ENCODE assay signal across 8 cellular contexts in the genomic region with DNA sequence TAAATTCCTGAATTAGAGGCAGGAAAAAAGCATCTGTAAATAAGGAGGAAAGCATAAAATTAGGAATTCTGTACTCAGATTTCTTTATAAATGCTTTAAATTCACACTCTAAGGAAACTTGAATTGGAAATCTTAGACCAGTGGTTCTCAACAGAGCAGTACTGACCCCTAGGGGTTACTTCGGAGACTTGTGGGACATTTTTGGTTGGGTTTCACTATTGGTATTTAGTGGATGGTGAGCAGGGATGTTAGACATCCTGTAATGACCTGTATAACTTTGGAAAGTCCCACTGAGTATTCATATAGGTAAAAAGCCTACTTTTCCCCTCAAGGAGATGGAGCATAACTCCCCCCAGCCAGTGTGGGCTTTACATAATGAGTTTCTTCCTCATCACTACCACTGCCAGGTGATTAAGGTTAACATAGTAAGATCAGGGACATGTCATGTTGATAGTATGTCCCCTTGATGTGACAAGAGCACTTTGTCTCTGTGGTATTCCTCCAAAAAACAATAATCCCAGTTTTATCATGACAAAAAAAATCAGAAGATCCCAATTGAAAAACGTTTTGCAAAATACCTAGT. TPM values are rescaled to one million over a fixed set of nuclear protein-coding genes. Genes with fewer than 3 reads are reported as not detected.
A peak's percentile ranks its signal among the peaks of the same experiment; 100 is the strongest.
DNase-seq lines count a peak whose midpoint lies in the region; ATAC-seq and TF ChIP-seq lines count a peak whose summit lies in the region.

No MANE protein-coding gene starts in this region.

- WGBS in SK-N-SH (ENCODE audit: low lambda C conversion rate), result 3% methylated on average over 2 of the region's 2 CpGs
- 0 to 15% methylated on average over 1 to 2 of the region's 2 CpGs for WGBS in transverse colon (ENCODE audit: low coverage in 1 of 2), 2 donors

- no peak overlapping the region for H3K9ac ChIP-seq in SK-N-SH

- no peak overlapping the region for H3K27ac Mint-ChIP-seq in central memory CD8-positive, alpha-beta T cell (ENCODE audit: low read depth)

- peaks cover 3% of the 10 kb centered on the region for H3K36me3 Mint-ChIP-seq in central memory CD8-positive, alpha-beta T cell (ENCODE audit: insufficient read depth)

- peak; percentile 17 for DNase-seq in activated CD8-positive, alpha-beta memory T cell treated with anti-CD3 and anti-CD28 coated beads, Interleukin-2, amount 50 U/mL, for 4 hours
- no peak for DNase-seq in activated CD8-positive, alpha-beta memory T cell treated with anti-CD3 and anti-CD28 coated beads, Interleukin-2, amount 50 U/mL, for 48 hours
- peak; percentile 74 to 87 for DNase-seq in Kasumi-1 (lab: John Stamatoyannopoulos, UW)
- peak; percentile 68 for DNase-seq in SK-N-SH
- DNase-seq in central memory CD8-positive, alpha-beta T cell (ENCODE audit: low spot score in 2 of 2), result peak in 1 of 2 donors; percentile 10
- no peak for DNase-seq in left lobe of liver (ENCODE audit: low spot score)
- peak; percentile 18 for DNase-seq in transverse colon

- no peak for TF ChIP-seq POLR2A in transverse colon (IDR thresholded peaks at IDR 0.05)

- POLR2A ChIA-PET in SK-N-SH (lab: Yijun Ruan, JAX), result no interaction called here

- no peaks in the 10 kb centered on the region for H3K27me3 Mint-ChIP-seq in central memory CD8-positive, alpha-beta T cell

- TF ChIP-seq CTCF in SK-N-SH (IDR thresholded peaks at IDR 0.05) (peak; percentile 85), transverse colon (IDR thresholded peaks at IDR 0.05) (peak; percentile 55 to 74 (median 63))

- H3F3A ChIP-seq in SK-N-SH (replicated peaks; ENCODE audit: insufficient read depth), result peaks cover 17% of the 10 kb centered on the region

- in situ Hi-C loops in transverse colon (cut with MboI; ENCODE audit: low pct_ligation_motif_present in 1 of 4, low pct_unique_long_range_greater_than_20kb in 1 of 4, low sequenced_read_pairs in 3 of 4), result no loop called here

- H3K4me3 ChIP-seq in SK-N-SH (ENCODE audit: low read depth in 2 of 2, low read length in 1 of 2), result no peak overlapping the region
- H3K4me3 ChIP-seq in transverse colon, result no peak overlapping the region

- ATAC-seq in GM21717 (IDR thresholded peaks at IDR 0.05; ENCODE audit: unreplicated experiment) (peak; percentile 90), left lobe of liver (peak; percentile 93)
- ATAC-seq in central memory CD8-positive, alpha-beta T cell (replicated peaks; ENCODE audit: extremely low read depth, poor library complexity, severe bottlenecking), result peak; percentile 62

- H3K79me2 ChIP-seq in SK-N-SH (ENCODE audit: insufficient read depth), result no peaks in the 10 kb centered on the region

- H3K9me3 ChIP-seq in SK-N-SH, result no peaks in the 10 kb centered on the region
- no peaks in the 10 kb centered on the region for H3K9me3 ChIP-seq in transverse colon

- H3K4me2 ChIP-seq in SK-N-SH, result no peak overlapping the region

- no peak overlapping the region for H3K4me3 Mint-ChIP-seq in central memory CD8-positive, alpha-beta T cell

- H3K9me3 Mint-ChIP-seq in central memory CD8-positive, alpha-beta T cell, result no peaks in the 10 kb centered on the region

- TF ChIP-seq EP300 in SK-N-SH (IDR thresholded peaks at IDR 0.05; ENCODE audit: borderline replicate concordance in 1 of 2, low read depth in 1 of 2, low read length in 1 of 2), result no peak
- no peak for TF ChIP-seq EP300 in transverse colon (IDR thresholded peaks at IDR 0.05; ENCODE audit: low read depth)

- CTCF ChIA-PET in SK-N-SH (lab: Yijun Ruan, JAX), result interaction anchor here (1.2 kb wide), 1 partner anchor 10 kb away, joined by 3 read pairs; no protein-coding TSS in a partner anchor

- intact Hi-C loops in transverse colon (cut with DNase I; ENCODE audit: low total_unique reads), result no loop called here

- H2AFZ ChIP-seq in SK-N-SH (ENCODE audit: low read depth), result no peak overlapping the region

- no peaks in the 10 kb centered on the region for H3K4me1 ChIP-seq in SK-N-SH (ENCODE audit: control insufficient read depth in 1 of 2, insufficient read depth in 2 of 2, low read depth in 1 of 2, low read length in 1 of 2)
- H3K4me1 ChIP-seq in transverse colon, result no peaks in the 10 kb centered on the region

- no peaks in the 10 kb centered on the region for H3K4me1 Mint-ChIP-seq in central memory CD8-positive, alpha-beta T cell

- H3K36me3 ChIP-seq in SK-N-SH (replicated peaks in 1 of 2; ENCODE audit: control insufficient read depth in 1 of 2, insufficient read depth in 2 of 2, low read length in 1 of 2) (peaks cover 23 to 27% of the 10 kb centered on the region in 2 experiments), transverse colon (no peaks in the 10 kb centered on the region)

- no peaks in the 10 kb centered on the region for H3K27me3 ChIP-seq in SK-N-SH (ENCODE audit: insufficient read depth)
- H3K27me3 ChIP-seq in transverse colon, result no peaks in the 10 kb centered on the region

- H3K9me2 ChIP-seq in SK-N-SH, result no peaks in the 10 kb centered on the region

- H3K27ac ChIP-seq in SK-N-SH (ENCODE audit: low read depth in 2 of 2, low read length in 1 of 2) (no peak overlapping the region), transverse colon (no peak overlapping the region)

- peak; percentile 81 for TF ChIP-seq RAD21 in SK-N-SH (IDR thresholded peaks at IDR 0.05; ENCODE audit: low read length)

- no peaks in the 10 kb centered on the region for H4K20me1 ChIP-seq in SK-N-SH (ENCODE audit: insufficient read depth)

TF ChIP-seq in SK-N-SH, 30 proteins besides CTCF, POLR2A, EP300 and RAD21:
- TF ChIP-seq, protein P1, sequence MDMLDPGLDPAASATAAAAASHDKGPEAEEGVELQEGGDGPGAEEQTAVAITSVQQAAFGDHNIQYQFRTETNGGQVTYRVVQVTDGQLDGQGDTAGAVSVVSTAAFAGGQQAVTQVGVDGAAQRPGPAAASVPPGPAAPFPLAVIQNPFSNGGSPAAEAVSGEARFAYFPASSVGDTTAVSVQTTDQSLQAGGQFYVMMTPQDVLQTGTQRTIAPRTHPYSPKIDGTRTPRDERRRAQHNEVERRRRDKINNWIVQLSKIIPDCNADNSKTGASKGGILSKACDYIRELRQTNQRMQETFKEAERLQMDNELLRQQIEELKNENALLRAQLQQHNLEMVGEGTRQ (IDR thresholded peaks at IDR 0.05; ENCODE audit: borderline replicate concordance, low read depth, low read length), result no peak
- TF ChIP-seq TCF12 (IDR thresholded peaks at IDR 0.05), result no peak
- TF ChIP-seq SMC3 (IDR thresholded peaks at IDR 0.05; ENCODE audit: low read depth, low read length), result peak; percentile 39; the same call in 1 of the 2 replicates
- no peak for TF ChIP-seq RFX5 (IDR thresholded peaks at IDR 0.05; ENCODE audit: low read length)
- no peak for TF ChIP-seq JUND (IDR thresholded peaks at IDR 0.05)

RNA-seq across cellular contexts. Expression of a gene that starts 31.0 kb away (rescaled TPM):
- 47.1 and 56.6 TPM in 2 replicates for polyA plus RNA-seq in SK-N-SH (2012; rRNA removed)
- 82.5 and 99.4 TPM in 2 replicates for polyA plus RNA-seq in SK-N-SH (2012; cell fraction: cytosol; rRNA removed)
- polyA plus RNA-seq in SK-N-SH (2012; cell fraction: nucleus; rRNA removed), result 9.5 and 23.0 TPM in 2 replicates
- 36.7 TPM for total RNA-seq in left lobe of liver
- total RNA-seq in transverse colon, result 10 to 100 TPM; 15.3 to 56.1 (median 36.6) TPM

RNA-seq across cellular contexts. Expression of a gene that starts 32.2 kb away (rescaled TPM):
- polyA plus RNA-seq in SK-N-SH (2012; rRNA removed), result 2.2 and 3.2 TPM in 2 replicates
- 1.8 and 2.2 TPM in 2 replicates for polyA plus RNA-seq in SK-N-SH (2012; cell fraction: cytosol; rRNA removed)
- polyA plus RNA-seq in SK-N-SH (2012; cell fraction: nucleus; rRNA removed), result 3.1 and 3.6 TPM in 2 replicates
- total RNA-seq in left lobe of liver (4.7 TPM), transverse colon (10 to 100 TPM in 3 of 4 donors, 1 to 10 TPM in 1; 8.6 to 34.1 (median 30.8) TPM)

RNA-seq across cellular contexts. Expression of a gene that starts 43.1 kb away (rescaled TPM):
- under 0.01 TPM in 1 of 2 replicates, not detected in the other for polyA plus RNA-seq in SK-N-SH (2012; rRNA removed)
- polyA plus RNA-seq in SK-N-SH (2012; cell fraction: cytosol; rRNA removed), result not detected in 2 replicates
- polyA plus RNA-seq in SK-N-SH (2012; cell fraction: nucleus; rRNA removed), result under 0.01 TPM in 2 replicates
- 0.03 TPM for total RNA-seq in left lobe of liver
- total RNA-seq in transverse colon, result under 1 TPM in 1 of 4 donors, not detected in 3; 0.16 TPM

Comparison
In these comparisons a context has a peak if more than half of its experiments do, and no peak if none do; other contexts are left out.
1. DNase-seq: peak in activated CD8-positive, alpha-beta memory T cell treated with anti-CD3 and anti-CD28 coated beads, Interleukin-2, amount 50 U/mL, for 4 hours (single experiment), Kasumi-1 (2 of 2), SK-N-SH (single experiment) and transverse colon (single experiment); none in activated CD8-positive, alpha-beta memory T cell treated with anti-CD3 and anti-CD28 coated beads, Interleukin-2, amount 50 U/mL, for 48 hours (single experiment) and left lobe of liver (single experiment).
2. Peak in every context shown above with its lines, with median percentiles within 50 percentile points of each other: ATAC-seq.